Comparison of ENCODE assay signal across 22 cellular contexts in genomic region chr10:120327671-120328070, GRCh38.
"Had no signal": no experiment of that assay in that cellular context is flagged by ENCODE, and none has a peak within 500 bp of the region (broad histone marks: within the 10 kb centered on the region; RNA-seq: fewer than 3 reads in every experiment).

No MANE protein-coding gene starts in this region.

- H3K36me3 ChIP-seq: right lobe of liver, tibial nerve, upper lobe of right lung, vagina had no signal

- H3K27ac Mint-ChIP-seq: naive B cell; nephron; stimulated activated memory B cell treated with anti-CD40 and anti-IgM and Interleukin-4, amounts not matched to agents 10 μg/mL and 1 μg/mL and 100 μg/mL, for 72 hours; stimulated activated naive CD8-positive, alpha-beta T cell treated with anti-CD3 and anti-CD28 coated beads, Interleukin-15, Interleukin-2, amounts not matched to agents 100 ng/mL and 50 ng/mL, for 24 hours had no signal

- H3K27me3 ChIP-seq: hepatocyte, right lobe of liver, testis, tibial nerve, upper lobe of right lung, vagina had no signal

- H3K9ac ChIP-seq: parathyroid adenoma had no signal

- H3K4me1 ChIP-seq: foreskin keratinocyte, parathyroid adenoma, psoas muscle, right lobe of liver, testis, tibial nerve, upper lobe of right lung, vagina had no signal

- H3K9me3 ChIP-seq: psoas muscle, right lobe of liver, testis, tibial nerve, upper lobe of right lung, vagina had no signal

- H2AFZ ChIP-seq: hepatocyte, parathyroid adenoma had no signal

- H3K4me3 Mint-ChIP-seq: naive B cell; nephron; stimulated activated memory B cell treated with anti-CD40 and anti-IgM and Interleukin-4, amounts not matched to agents 10 μg/mL and 1 μg/mL and 100 μg/mL, for 72 hours; stimulated activated naive CD8-positive, alpha-beta T cell treated with anti-CD3 and anti-CD28 coated beads, Interleukin-15, Interleukin-2, amounts not matched to agents 100 ng/mL and 50 ng/mL, for 24 hours had no signal

- H3K36me3 Mint-ChIP-seq: naive B cell; stimulated activated memory B cell treated with anti-CD40 and anti-IgM and Interleukin-4, amounts not matched to agents 10 μg/mL and 1 μg/mL and 100 μg/mL, for 72 hours had no signal

- H3K79me2 ChIP-seq: hepatocyte, parathyroid adenoma had no signal

- H3K4me3 ChIP-seq: hepatocyte, psoas muscle, right lobe of liver, testis, tibial nerve, upper lobe of right lung, vagina had no signal

- H3K4me2 ChIP-seq: hepatocyte had no signal

- DNase-seq: dermis blood vessel endothelial cell; foreskin keratinocyte; head of caudate nucleus; kidney; left cardiac atrium; mesendoderm; naive B cell; psoas muscle; retina; right lobe of liver; stimulated activated CD4-positive, alpha-beta T cell treated with anti-CD3 and anti-CD28 coated beads, Interleukin-15, amount 100 ng/mL, for 24 hours; stimulated activated CD4-positive, alpha-beta T cell treated with anti-CD3 and anti-CD28 coated beads, Interleukin-1b, Interleukin-23, amount 100 ng/mL, for 48 hours; stimulated activated CD4-positive, alpha-beta T cell treated with anti-CD3 and anti-CD28 coated beads, Interleukin-4, amount 100 ng/mL, for 24 hours; testis; upper lobe of right lung had no signal

- H3K4me1 Mint-ChIP-seq: naive B cell; nephron; stimulated activated memory B cell treated with anti-CD40 and anti-IgM and Interleukin-4, amounts not matched to agents 10 μg/mL and 1 μg/mL and 100 μg/mL, for 72 hours had no signal

- H3K27ac ChIP-seq: foreskin keratinocyte, hepatocyte, parathyroid adenoma, psoas muscle, right lobe of liver, testis, tibial nerve, upper lobe of right lung, vagina had no signal

- ATAC-seq: foreskin keratinocyte; left cardiac atrium; psoas muscle; right lobe of liver; stimulated activated memory B cell treated with anti-CD40 and anti-IgM and Interleukin-4, amounts not matched to agents 10 μg/mL and 1 μg/mL and 100 μg/mL, for 72 hours; upper lobe of right lung had no signal

- H3K9me3 Mint-ChIP-seq: nephron; stimulated activated memory B cell treated with anti-CD40 and anti-IgM and Interleukin-4, amounts not matched to agents 10 μg/mL and 1 μg/mL and 100 μg/mL, for 72 hours; stimulated activated naive CD8-positive, alpha-beta T cell treated with anti-CD3 and anti-CD28 coated beads, Interleukin-15, Interleukin-2, amounts not matched to agents 100 ng/mL and 50 ng/mL, for 24 hours had no signal
